ENCODE assay signal across 8 cellular contexts in the genomic region with DNA sequence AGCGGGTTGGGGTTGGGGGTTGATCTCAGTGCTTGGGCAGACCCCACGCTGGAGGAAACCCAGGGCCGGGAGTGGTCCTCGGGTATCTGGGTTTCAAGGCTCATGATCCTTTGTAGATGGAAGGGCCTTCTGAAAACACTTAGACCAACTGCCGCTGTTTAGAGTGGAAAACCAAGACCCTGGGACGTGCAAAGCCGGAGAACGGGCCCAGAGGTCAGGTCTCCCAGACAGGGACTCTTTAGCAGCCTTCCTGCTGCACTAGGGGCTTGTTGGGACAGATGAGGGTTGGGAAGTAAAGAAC. TPM values are rescaled to one million over a fixed set of nuclear protein-coding genes. Genes with fewer than 3 reads are reported as not detected.
DNase-seq lines count a peak whose midpoint lies in the region; ATAC-seq and TF ChIP-seq lines count a peak whose summit lies in the region.

No MANE protein-coding gene starts in this region.

- H3K4me1 ChIP-seq in KMS-11 (ENCODE audit: low read depth, poor library complexity, severe bottlenecking): peaks cover 7% of the 10 kb centered on the region

- H3K4me2 ChIP-seq in KMS-11: peak overlapping the region; percentile 77

- H3K27ac Mint-ChIP-seq in chondrocyte (ENCODE audit: unreplicated experiment): peak overlapping the region; percentile 98
- H3K27ac Mint-ChIP-seq in natural killer cell treated with Interleukin-12 subunit alpha and Interleukin-12 subunit beta and Interleukin-15 and Interleukin-18, amount 100 ng/mL, for 72 hours: peak overlapping the region; percentile 94 to 96

- H4K20me1 ChIP-seq in KMS-11 (ENCODE audit: insufficient read depth): no peaks in the 10 kb centered on the region

- DNase-seq in AG04449 (ENCODE audit: low read depth, low spot score): no peak
- no peak for DNase-seq in chondrocyte (ENCODE audit: low spot score)
- DNase-seq in natural killer cell treated with Interleukin-12 subunit alpha and Interleukin-12 subunit beta and Interleukin-15 and Interleukin-18, amount 100 ng/mL, for 72 hours (ENCODE audit: low spot score): no peak
- no peak for DNase-seq in islet precursor cell
- DNase-seq in DMS153 treated with DMSO at 0.1 percent for 48 hours (lab: John Stamatoyannopoulos, UW; ENCODE audit: unreplicated experiment): no peak
- DNase-seq in NCI-H2227 treated with DMSO at 0.1 percent for 48 hours (lab: John Stamatoyannopoulos, UW): no peak
- DNase-seq in activated CD4-positive, alpha-beta T cell treated with anti-CD3 and anti-CD28 coated beads, Interleukin-2, amount 50 U/mL, for 1 hour: no peak

- TF ChIP-seq CTCF in AG04449 (IDR thresholded peaks at IDR 0.05; ENCODE audit: insufficient read depth, low read length, missing control alignments) (no peak), KMS-11 (conservative IDR thresholded peaks at IDR 0.05; ENCODE audit: low read depth, low read length) (no peak), chondrocyte (IDR thresholded peaks at IDR 0.05) (no peak)

- H3K4me3 Mint-ChIP-seq in chondrocyte (ENCODE audit: unreplicated experiment): peak overlapping the region; percentile 83
- peak overlapping the region; percentile 96 for H3K4me3 Mint-ChIP-seq in natural killer cell treated with Interleukin-12 subunit alpha and Interleukin-12 subunit beta and Interleukin-15 and Interleukin-18, amount 100 ng/mL, for 72 hours

- POLR2A ChIA-PET in AG04449 (lab: Yijun Ruan, JAX): interaction anchor here (0.6 to 1.0 kb wide), 2 partner anchors 8 to 110 kb away, joined by 5 to 7 read pairs; partner anchors contain the start of gene CLCF1

- no peaks in the 10 kb centered on the region for H3K27me3 Mint-ChIP-seq in chondrocyte (ENCODE audit: low read depth)
- no peaks in the 10 kb centered on the region for H3K27me3 Mint-ChIP-seq in natural killer cell treated with Interleukin-12 subunit alpha and Interleukin-12 subunit beta and Interleukin-15 and Interleukin-18, amount 100 ng/mL, for 72 hours

- H3K79me2 ChIP-seq in KMS-11 (ENCODE audit: insufficient read depth, low read depth): no peaks in the 10 kb centered on the region

- H3K27ac ChIP-seq in KMS-11: no peak overlapping the region

- no peak overlapping the region; the same call in 1 of the 2 replicates for H3K9ac ChIP-seq in KMS-11

- CTCF ChIA-PET in AG04449 (lab: Yijun Ruan, JAX): interaction anchor here (0.7 to 1.0 kb wide), 4 partner anchors 15 to 134 kb away, joined by 3 to 4 read pairs (median 3); partner anchors contain the start of genes PITPNM1 and TMEM134

- H3K9me3 Mint-ChIP-seq in chondrocyte (ENCODE audit: low read depth): no peaks in the 10 kb centered on the region
- no peaks in the 10 kb centered on the region for H3K9me3 Mint-ChIP-seq in natural killer cell treated with Interleukin-12 subunit alpha and Interleukin-12 subunit beta and Interleukin-15 and Interleukin-18, amount 100 ng/mL, for 72 hours

- H2AFZ ChIP-seq in KMS-11 (ENCODE audit: low read depth): peak overlapping the region; percentile 88

- peak overlapping the region; percentile 79 for H3K4me3 ChIP-seq in AG04449 (ENCODE audit: low read depth, low read length)
- H3K4me3 ChIP-seq in KMS-11 (IDR thresholded peaks at IDR 0.05; ENCODE audit: insufficient read depth, low read depth, low read length): no peak overlapping the region

- H3K4me1 Mint-ChIP-seq in chondrocyte (ENCODE audit: low read depth): peaks cover 37% of the 10 kb centered on the region
- H3K4me1 Mint-ChIP-seq in natural killer cell treated with Interleukin-12 subunit alpha and Interleukin-12 subunit beta and Interleukin-15 and Interleukin-18, amount 100 ng/mL, for 72 hours (ENCODE audit: low read depth in 2 of 2): peaks cover 53% of the 10 kb centered on the region in 2 donors

- ATAC-seq in natural killer cell treated with Interleukin-12 subunit alpha and Interleukin-12 subunit beta and Interleukin-15 and Interleukin-18, amount 100 ng/mL, for 72 hours: no peak

- H3K27me3 ChIP-seq in KMS-11 (ENCODE audit: insufficient read depth, low read depth): peaks cover 16% of the 10 kb centered on the region; the same call in 1 of the 2 replicates

- H3K36me3 Mint-ChIP-seq in chondrocyte (ENCODE audit: low read depth): peaks cover 3% of the 10 kb centered on the region
- H3K36me3 Mint-ChIP-seq in natural killer cell treated with Interleukin-12 subunit alpha and Interleukin-12 subunit beta and Interleukin-15 and Interleukin-18, amount 100 ng/mL, for 72 hours: peaks cover 7% of the 10 kb centered on the region

- no peaks in the 10 kb centered on the region for H3K36me3 ChIP-seq in KMS-11 (ENCODE audit: insufficient read depth)

RNA-seq across cellular contexts. Expression of gene AIP, which starts 0.6 kb away (rescaled TPM):
- total RNA-seq in chondrocyte: 53.6 to 58.8 TPM (median 54.3 TPM) in 3 replicates
- total RNA-seq in natural killer cell treated with Interleukin-12 subunit alpha and Interleukin-12 subunit beta and Interleukin-15 and Interleukin-18, amount 100 ng/mL, for 72 hours: 100 to 1,000 TPM; 120 to 140 TPM

RNA-seq across cellular contexts. Expression of gene TMEM134, which starts 14.4 kb away (rescaled TPM):
- total RNA-seq in chondrocyte: 50.9 to 62.4 TPM (median 57.1 TPM) in 3 replicates
- total RNA-seq in natural killer cell treated with Interleukin-12 subunit alpha and Interleukin-12 subunit beta and Interleukin-15 and Interleukin-18, amount 100 ng/mL, for 72 hours: 10 to 100 TPM; 30.7 to 39.1 TPM

RNA-seq across cellular contexts. Expression of gene PITPNM1, which starts 21.7 kb away (rescaled TPM):
- 39.8 to 44.7 TPM (median 40.5 TPM) in 3 replicates for total RNA-seq in chondrocyte
- 100 to 1,000 TPM in 1 of 2 donors, 10 to 100 TPM in 1; 66.0 to 174 TPM for total RNA-seq in natural killer cell treated with Interleukin-12 subunit alpha and Interleukin-12 subunit beta and Interleukin-15 and Interleukin-18, amount 100 ng/mL, for 72 hours

RNA-seq across cellular contexts. Expression of gene CDK2AP2, which starts 24.5 kb away (rescaled TPM):
- 27.5 to 42.5 TPM (median 36.6 TPM) in 3 replicates for total RNA-seq in chondrocyte
- 100 to 1,000 TPM in 1 of 2 donors, 10 to 100 TPM in 1; 92.6 to 103 TPM for total RNA-seq in natural killer cell treated with Interleukin-12 subunit alpha and Interleukin-12 subunit beta and Interleukin-15 and Interleukin-18, amount 100 ng/mL, for 72 hours

RNA-seq across cellular contexts. Expression of gene CABP4, which starts 28.3 kb away (rescaled TPM):
- total RNA-seq in chondrocyte: not detected in 3 replicates
- total RNA-seq in natural killer cell treated with Interleukin-12 subunit alpha and Interleukin-12 subunit beta and Interleukin-15 and Interleukin-18, amount 100 ng/mL, for 72 hours: 1 to 10 TPM; 1.4 to 2.2 TPM
